Comparison of ENCODE assay signal across 8 cellular contexts in the genomic region with DNA sequence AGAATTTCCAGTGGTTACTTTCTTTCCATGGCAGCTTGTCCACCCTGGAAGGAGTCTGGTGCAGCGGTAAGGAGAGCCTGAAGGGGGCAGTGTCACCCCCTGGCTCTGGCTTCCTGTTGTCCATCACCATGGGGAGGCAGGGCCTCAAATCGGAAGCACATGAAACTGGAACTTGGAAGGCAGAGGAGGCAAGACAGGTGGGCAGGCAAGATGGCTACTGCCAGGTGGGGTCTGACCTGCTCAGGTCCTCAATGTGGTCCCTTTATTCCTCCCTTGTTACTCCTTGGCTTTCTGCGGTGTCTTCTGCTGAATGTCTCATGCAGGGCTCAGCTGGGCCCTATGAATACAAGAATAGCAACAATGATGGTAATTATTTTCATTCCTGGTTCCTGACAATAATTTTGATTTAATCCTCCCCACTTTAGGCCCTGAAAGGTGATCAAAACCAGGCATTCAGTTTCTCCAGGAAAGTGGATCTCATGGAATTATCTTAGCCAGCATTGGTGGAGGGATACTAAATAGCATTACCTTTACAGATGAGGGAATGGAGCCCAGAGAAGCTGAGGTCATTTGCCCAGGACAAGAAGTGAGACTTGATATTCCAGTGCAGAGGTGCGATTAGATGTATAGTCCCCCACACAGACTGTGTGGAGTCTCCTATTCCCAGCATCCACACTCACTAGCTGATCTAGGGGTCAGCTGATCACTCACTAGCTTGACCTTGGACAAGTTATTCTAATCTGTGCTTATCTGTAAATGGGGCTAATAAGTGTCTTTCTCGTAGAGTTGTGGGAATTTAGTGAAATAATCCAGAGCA. TPM values are rescaled to one million over a fixed set of nuclear protein-coding genes. Genes with fewer than 3 reads are reported as not detected.
A peak's percentile ranks its signal among the peaks of the same experiment; 100 is the strongest.
DNase-seq lines count a peak whose midpoint lies in the region; ATAC-seq and TF ChIP-seq lines count a peak whose summit lies in the region.

No MANE protein-coding gene starts in this region.

- H3K27me3 Mint-ChIP-seq in natural killer cell (ENCODE audit: low read depth in 2 of 2), result no peaks in the 10 kb centered on the region

- no peaks in the 10 kb centered on the region for H3K9me3 Mint-ChIP-seq in natural killer cell

- H3K27ac Mint-ChIP-seq in natural killer cell, result no peak overlapping the region

- no peak overlapping the region for H3K4me3 Mint-ChIP-seq in natural killer cell

- DNase-seq in stimulated activated CD4-positive, alpha-beta T cell treated with anti-CD3 and anti-CD28 coated beads, Interleukin-15, amount 100 ng/mL, for 24 hours, result peak; percentile 39
- DNase-seq in stimulated activated CD4-positive, alpha-beta T cell treated with anti-CD3 and anti-CD28 coated beads, Interleukin-4, amount 100 ng/mL, for 4 hours, result no peak
- DNase-seq in NB4 (ENCODE audit: low read depth) (peak; percentile 69), astrocyte of the hippocampus (ENCODE audit: low read depth, low spot score) (peak; percentile 43), natural killer cell (no peak), kidney glomerular epithelial cell (lab: John Stamatoyannopoulos, UW) (no peak), occipital lobe (lab: John Stamatoyannopoulos, UW) (no peak)

- H3K4me1 Mint-ChIP-seq in natural killer cell, result no peaks in the 10 kb centered on the region

- intact Hi-C loops in natural killer cell (cut with micrococcal nuclease), result no loop called here

- no peaks in the 10 kb centered on the region for H3K36me3 Mint-ChIP-seq in natural killer cell

- no peak for TF ChIP-seq POLR2A in NB4 (IDR thresholded peaks at IDR 0.05; ENCODE audit: extremely low read depth, insufficient read length)

- H3K4me3 ChIP-seq in NB4 (ENCODE audit: low read depth, low read length), result no peak overlapping the region

- peak in 2 of 3 donors; percentile 47 to 65 for ATAC-seq in natural killer cell
- ATAC-seq in GM21367 (IDR thresholded peaks at IDR 0.05; ENCODE audit: unreplicated experiment), result no peak

- peak; percentile 89 for TF ChIP-seq CTCF in NB4 (IDR thresholded peaks at IDR 0.05; ENCODE audit: low read depth, low read length)
- peak; percentile 48 for TF ChIP-seq CTCF in natural killer cell (IDR thresholded peaks at IDR 0.05)

RNA-seq across cellular contexts. Expression of a gene that starts 17.6 kb away (rescaled TPM):
- total RNA-seq in natural killer cell (1 to 10 TPM; 1.5 to 2.4 (median 2.1) TPM), occipital lobe (not detected)

RNA-seq across cellular contexts. Expression of a gene that starts 29.0 kb away (rescaled TPM):
- total RNA-seq in natural killer cell, result 100 to 1,000 TPM in 2 of 3 donors, 10 to 100 TPM in 1; 92.3 to 108 (median 100) TPM
- total RNA-seq in occipital lobe, result 38.7 TPM

RNA-seq across cellular contexts. Expression of a gene that starts 49.8 kb away (rescaled TPM):
- total RNA-seq in natural killer cell (10 to 100 TPM; 16.4 to 25.8 (median 25.1) TPM), occipital lobe (2.7 TPM)

Comparison
In these comparisons a context has a peak if more than half of its experiments do, and no peak if none do; other contexts are left out.
1. DNase-seq: peak in stimulated activated CD4-positive, alpha-beta T cell treated with anti-CD3 and anti-CD28 coated beads, Interleukin-15, amount 100 ng/mL, for 24 hours (single experiment), NB4 (single experiment) and astrocyte of the hippocampus (single experiment); none in stimulated activated CD4-positive, alpha-beta T cell treated with anti-CD3 and anti-CD28 coated beads, Interleukin-4, amount 100 ng/mL, for 4 hours (0 of 2), natural killer cell (single experiment), kidney glomerular epithelial cell (single experiment) and occipital lobe (single experiment).